18 cellular contexts compared by ENCODE assay signal in genomic region chr19:35417713-35418534, GRCh38. TPM values are rescaled to one million over a fixed set of nuclear protein-coding genes. Genes with fewer than 3 reads are reported as not detected.
"Had no signal": no experiment of that assay in that cellular context is flagged by ENCODE, and none has a peak within 500 bp of the region (broad histone marks: within the 10 kb centered on the region; RNA-seq: fewer than 3 reads in every experiment).

No MANE protein-coding gene starts in this region.

- H3K27me3 ChIP-seq: upper lobe of left lung had no signal

- H3K27ac ChIP-seq: cardiac muscle cell, heart right ventricle, prostate gland, upper lobe of left lung, VCaP had no signal

- H3K27ac Mint-ChIP-seq: activated CD8-positive, alpha-beta T cell treated with anti-CD3 and anti-CD28 coated beads for 36 hours; activated naive CD4-positive, alpha-beta T cell treated with anti-CD3 and anti-CD28 coated beads for 36 hours had no signal

- H3K36me3 Mint-ChIP-seq: naive thymus-derived CD4-positive, alpha-beta T cell had no signal

- H3K4me1 Mint-ChIP-seq: activated T-helper 17 cell treated with anti-CD3 and anti-CD28 coated beads, Interleukin-2, amount 50 U/mL, for 72 hours had no signal

- H3K36me3 ChIP-seq: cardiac muscle cell, heart right ventricle, prostate gland, upper lobe of left lung had no signal

- ATAC-seq: activated CD8-positive, alpha-beta T cell treated with anti-CD3 and anti-CD28 coated beads for 36 hours; activated T-helper 17 cell treated with anti-CD3 and anti-CD28 coated beads, Interleukin-2, amount 50 U/mL, for 72 hours; heart right ventricle; naive thymus-derived CD4-positive, alpha-beta T cell; sciatic nerve had no signal

- FAIRE-seq: colon, frontal cortex, islet of Langerhans had no signal

- DNase-seq: activated CD8-positive, alpha-beta memory T cell treated with anti-CD3 and anti-CD28 coated beads, Interleukin-2, amount 50 U/mL, for 48 hours; activated CD8-positive, alpha-beta T cell treated with anti-CD3 and anti-CD28 coated beads for 36 hours; activated naive CD4-positive, alpha-beta T cell treated with anti-CD3 and anti-CD28 coated beads for 36 hours; heart right ventricle; mammary epithelial cell; naive thymus-derived CD4-positive, alpha-beta T cell; stimulated activated CD4-positive, alpha-beta T cell treated with anti-CD3 and anti-CD28 coated beads, Interleukin-2, amount 100 ng/mL, for 24 hours; stimulated activated naive CD4-positive, alpha-beta T cell treated with Interleukin-2 at 50 U/mL for 16 hours; upper lobe of left lung had no signal

- H3K4me1 ChIP-seq: prostate gland had no signal

- H3K9me3 Mint-ChIP-seq: activated CD8-positive, alpha-beta T cell treated with anti-CD3 and anti-CD28 coated beads for 36 hours; activated naive CD4-positive, alpha-beta T cell treated with anti-CD3 and anti-CD28 coated beads for 36 hours; activated T-helper 17 cell treated with anti-CD3 and anti-CD28 coated beads, Interleukin-2, amount 50 U/mL, for 72 hours; naive thymus-derived CD4-positive, alpha-beta T cell had no signal

- H3K4me3 Mint-ChIP-seq: activated CD8-positive, alpha-beta T cell treated with anti-CD3 and anti-CD28 coated beads for 36 hours; activated naive CD4-positive, alpha-beta T cell treated with anti-CD3 and anti-CD28 coated beads for 36 hours; activated T-helper 17 cell treated with anti-CD3 and anti-CD28 coated beads, Interleukin-2, amount 50 U/mL, for 72 hours; naive thymus-derived CD4-positive, alpha-beta T cell had no signal

- H3K4me3 ChIP-seq: cardiac muscle cell, heart right ventricle, prostate gland, upper lobe of left lung had no signal

- H3K9me3 ChIP-seq: heart right ventricle, prostate gland, upper lobe of left lung had no signal

RNA-seq across cellular contexts. Expression of gene FFAR2, which starts 30.1 kb away (rescaled TPM):
- total RNA-seq: activated CD8-positive, alpha-beta T cell treated with anti-CD3 and anti-CD28 coated beads for 36 hours; activated naive CD4-positive, alpha-beta T cell treated with anti-CD3 and anti-CD28 coated beads for 36 hours; activated T-helper 17 cell treated with anti-CD3 and anti-CD28 coated beads, Interleukin-2, amount 50 U/mL, for 72 hours; cardiac muscle cell; mammary epithelial cell; temporal lobe had no signal

RNA-seq across cellular contexts. Expression of gene GPR42, which starts 47.1 kb away (rescaled TPM):
- total RNA-seq: frontal cortex, heart right ventricle, mammary epithelial cell, prostate gland, temporal lobe had no signal

RNA-seq across cellular contexts. Expression of gene FFAR3, which starts 59.7 kb away (rescaled TPM):
- total RNA-seq: frontal cortex, mammary epithelial cell had no signal
